In the genomic region with DNA sequence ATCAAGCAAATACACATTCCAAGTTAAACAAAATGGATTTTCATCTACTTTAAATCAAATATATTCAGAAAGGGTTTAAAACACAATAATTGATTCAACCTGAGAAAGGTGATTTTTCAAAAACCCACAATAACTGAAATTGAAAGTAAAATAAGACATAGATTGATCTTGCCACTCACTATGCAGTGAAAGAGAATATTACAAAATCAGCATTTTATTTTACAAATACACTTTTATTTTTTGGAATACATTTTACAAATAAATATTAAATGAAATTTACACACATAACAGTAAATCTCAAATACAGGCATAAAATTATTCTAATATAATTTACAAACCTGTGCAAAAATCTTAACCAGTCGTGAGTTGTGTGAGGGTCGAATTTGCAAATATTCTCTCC, we compare ENCODE assay signal across 19 cellular contexts. TPM values are rescaled to one million over a fixed set of nuclear protein-coding genes. Genes with fewer than 3 reads are reported as not detected.
DNase-seq lines count a peak whose midpoint lies in the region; ATAC-seq, FAIRE-seq and TF ChIP-seq lines count a peak whose summit lies in the region.
"Had no signal": no experiment of that assay in that cellular context is flagged by ENCODE, and none has a peak within 500 bp of the region (broad histone marks: within the 10 kb centered on the region; RNA-seq: fewer than 3 reads in every experiment).

No MANE protein-coding gene starts in this region.

- no peak for TF ChIP-seq CTCF in GM12878 (IDR thresholded peaks at IDR 0.05 in 2 of 3, conservative IDR thresholded peaks at IDR 0.05 in 1 of 3; ENCODE audit: control insufficient read depth in 2 of 3, extremely low read depth in 1 of 3, insufficient read depth in 1 of 3, low read depth in 3 of 3, low read length in 3 of 3)
- no peak for TF ChIP-seq CTCF in osteoblast (IDR thresholded peaks at IDR 0.05; ENCODE audit: extremely low read depth, low read depth, low read length)

- WGBS in GM12878 (ENCODE audit: insufficient coverage, insufficient replicate concordance, low lambda C conversion rate, missing lambda C conversion rate): 96% methylated on average over 2 of the region's 2 CpGs

- H3K9ac ChIP-seq in GM12878 (ENCODE audit: control insufficient read depth, insufficient read depth, low read length): no peak overlapping the region
- H3K9ac ChIP-seq: BLaER1 had no signal

- H3K9me3 ChIP-seq in GM12878 (replicated peaks; ENCODE audit: control insufficient read depth, insufficient read depth, low read length) (no peaks in the 10 kb centered on the region), osteoblast (ENCODE audit: low read depth, low read length) (no peaks in the 10 kb centered on the region)
- H3K9me3 ChIP-seq: BLaER1, Caco-2 had no signal

- intact Hi-C loops in GM12878 (cut with micrococcal nuclease; ENCODE audit: unreplicated experiment): no loop called here

- H3K79me2 ChIP-seq in GM12878 (ENCODE audit: control insufficient read depth, insufficient read depth, low read length): no peaks in the 10 kb centered on the region
- H3K79me2 ChIP-seq in osteoblast (ENCODE audit: insufficient read depth, low read length): no peaks in the 10 kb centered on the region

- RAD21 ChIA-PET in GM12878 (lab: Charles Lee; ENCODE audit: unreplicated experiment): no interaction called here

- H3K4me2 ChIP-seq in GM12878 (ENCODE audit: control insufficient read depth, insufficient read depth) (no peak overlapping the region), osteoblast (ENCODE audit: insufficient read depth, low read length) (no peak overlapping the region)
- H3K4me2 ChIP-seq: BLaER1, GM23338 had no signal

- TF ChIP-seq RAD21 in GM12878 (IDR thresholded peaks at IDR 0.05; ENCODE audit: insufficient read depth, low read depth, low read length): no peak

- H3K27me3 ChIP-seq in GM12878 (replicated peaks in 1 of 2; ENCODE audit: control insufficient read depth in 2 of 2, insufficient read depth in 2 of 2, low read length in 1 of 2): no peaks in the 10 kb centered on the region
- H3K27me3 ChIP-seq in osteoblast (ENCODE audit: insufficient read depth, low read length): no peaks in the 10 kb centered on the region
- H3K27me3 ChIP-seq: BLaER1 had no signal

- TF ChIP-seq POLR2A in GM12878 (IDR thresholded peaks at IDR 0.05; ENCODE audit: low read depth, low read length): no peak

- POLR2A ChIA-PET in GM12878 (lab: Charles Lee): interaction anchor here (0.6 kb wide), 2 partner anchors 12 to 841 kb away, joined by 6 read pairs; partner anchors contain the start of gene PSMG2

- no peak for FAIRE-seq in GM12878 (lab: Jason Lieb, UNC)
- FAIRE-seq in colon (lab: Jason Lieb, UNC): peak; percentile 31
- FAIRE-seq: GM12891, GM18507 had no signal

- no peaks in the 10 kb centered on the region; a peak in 1 of 4 replicates for H3K36me3 ChIP-seq in GM12878 (ENCODE audit: control insufficient read depth in 2 of 2, insufficient read depth in 2 of 2, low read length in 1 of 2)
- peaks cover 15% of the 10 kb centered on the region for H3K36me3 ChIP-seq in osteoblast (ENCODE audit: insufficient read depth, low read length)

- H3K4me1 ChIP-seq in GM12878 (ENCODE audit: control insufficient read depth, insufficient read depth, low read length): no peaks in the 10 kb centered on the region
- H3K4me1 ChIP-seq in osteoblast (ENCODE audit: insufficient read depth, low read length): no peaks in the 10 kb centered on the region

- H2AFZ ChIP-seq in GM12878 (ENCODE audit: control insufficient read depth, low read depth, low read length) (no peak overlapping the region), osteoblast (ENCODE audit: low read length) (no peak overlapping the region)
- H2AFZ ChIP-seq: GM23338 had no signal

- no TSS peak for BruUV-seq in GM12878 (replicated peaks; lab: Mats Ljungman, UMichigan)

- no peak overlapping the region for H3K4me3 ChIP-seq in GM12878
- H3K4me3 ChIP-seq in osteoblast (ENCODE audit: insufficient read depth, low read length): no peak overlapping the region
- H3K4me3 ChIP-seq: BLaER1, GM23338 had no signal

- no peaks in the 10 kb centered on the region for H4K20me1 ChIP-seq in GM12878 (ENCODE audit: control insufficient read depth, insufficient read depth)
- no peaks in the 10 kb centered on the region for H4K20me1 ChIP-seq in osteoblast (ENCODE audit: insufficient read depth, low read length)
- H4K20me1 ChIP-seq: BLaER1 had no signal

- DNase-seq in GM12878 (ENCODE audit: low read depth, low spot score): no peak
- DNase-seq in osteoblast (ENCODE audit: insufficient read length, low spot score, missing footprints): peak; percentile 37
- DNase-seq in activated CD4-positive, CD25-positive, alpha-beta regulatory T cell (lab: John Stamatoyannopoulos, UW): no peak
- no peak for DNase-seq in SW 1271 (lab: John Stamatoyannopoulos, UW)
- DNase-seq: Caco-2; CD4-positive, CD25-positive, alpha-beta regulatory T cell; CD8-positive, alpha-beta T cell; DMS79; EL; GDM1; H9 had no signal

- CTCF ChIA-PET in GM12878 (lab: Yijun Ruan, JAX): interaction anchor here (1.9 kb wide), 1 partner anchor 243 kb away, joined by 5 read pairs; no protein-coding TSS in a partner anchor

- SMC1A ChIA-PET in GM12878 (lab: Charles Lee; ENCODE audit: uncharacterized antibody, unreplicated experiment): interaction anchor here (1.1 kb wide), 1 partner anchor 16 kb away, joined by 3 read pairs; no protein-coding TSS in a partner anchor

- in situ Hi-C loops in GM12878 (cut with MboI): no loop called here

- H3K27ac ChIP-seq in GM12878 (ENCODE audit: control insufficient read depth, insufficient read depth) (no peak overlapping the region), osteoblast (ENCODE audit: low read depth, low read length) (no peak overlapping the region)
- H3K27ac ChIP-seq: BLaER1, C4-2B had no signal

- ATAC-seq in GM12878 (peak; percentile 44; the same call in 2 of the 3 replicates), HG02870 (IDR thresholded peaks at IDR 0.05; ENCODE audit: unreplicated experiment) (no peak)
- ATAC-seq: CD8-positive, alpha-beta T cell; GM23338; HCT116 had no signal

- TF ChIP-seq EP300 in GM12878 (IDR thresholded peaks at IDR 0.05; ENCODE audit: borderline replicate concordance in 1 of 2, control insufficient read depth in 1 of 2, low read depth in 2 of 2, low read length in 2 of 2): no peak

RNA-seq across cellular contexts. Expression of gene CEP76, which starts 11.5 kb away (rescaled TPM):
- total RNA-seq in GM12878 (2013; cell fraction: nucleolus; rRNA removed): 19.7 and 21.1 TPM in 2 replicates
- 13.9 and 14.1 TPM in 2 replicates for total RNA-seq in GM12878 (2014; rRNA removed)
- total RNA-seq in GM12878 (2014; rRNA removed; fragmentation: Illumina TruSeq; extraction: Trizol): 13.2 and 13.7 TPM in 2 replicates
- 10.1 and 11.9 TPM in 2 replicates for total RNA-seq in GM12878 (2021)
- polyA plus RNA-seq in GM12878 (2011; ENCODE audit: low read depth): 3.6 TPM
- 13.7 and 21.5 TPM in 2 replicates for polyA plus RNA-seq in GM12878 (2011; rRNA removed)
- 7.6 and 8.5 TPM in 2 replicates for polyA plus RNA-seq in GM12878 (2011; cell fraction: cytosol; rRNA removed)
- 9.5 and 12.3 TPM in 2 replicates for polyA plus RNA-seq in GM12878 (2011; cell fraction: nucleus; rRNA removed)
- 5.2 and 5.4 TPM in 2 replicates for polyA plus RNA-seq in GM12878 (2012)
- polyA plus RNA-seq in GM12878 (2014; fragmentation: Illumina TruSeq; extraction: Trizol): 10.7 and 13.5 TPM in 2 replicates
- polyA plus RNA-seq in GM12878 (2014; fragmentation: Nextera tagmentation; extraction: Ambion mirVana): 1 to 10 TPM; 3.9 to 4.7 TPM
- polyA plus RNA-seq in GM12878 (2014; rRNA removed): 13.8 and 14.7 TPM in 2 replicates
- 10 to 100 TPM; 12.8 to 14.9 TPM for polyA plus RNA-seq in GM12878 (2016; fragmentation: Nextera tagmentation; extraction: Ambion mirVana)
- 20.1 and 25.6 TPM in 2 replicates for polyA minus RNA-seq in GM12878 (2011; rRNA and poly(A)+ RNA removed)
- polyA minus RNA-seq in GM12878 (2011; cell fraction: cytosol; rRNA and poly(A)+ RNA removed): 5.9 and 6.3 TPM in 2 replicates
- polyA minus RNA-seq in GM12878 (2011; cell fraction: nucleus; rRNA and poly(A)+ RNA removed): 8.6 and 10.4 TPM in 2 replicates
- total RNA-seq in osteoblast: 9.7 and 10.1 TPM in 2 replicates

RNA-seq across cellular contexts. Expression of gene PSMG2, which starts 11.8 kb away (rescaled TPM):
- 24.6 and 24.8 TPM in 2 replicates for total RNA-seq in GM12878 (2013; cell fraction: nucleolus; rRNA removed)
- 117 and 134 TPM in 2 replicates for total RNA-seq in GM12878 (2014; rRNA removed)
- 111 and 116 TPM in 2 replicates for total RNA-seq in GM12878 (2014; rRNA removed; fragmentation: Illumina TruSeq; extraction: Trizol)
- 87.0 and 88.5 TPM in 2 replicates for total RNA-seq in GM12878 (2021)
- polyA plus RNA-seq in GM12878 (2011; ENCODE audit: low read depth): 53.3 TPM
- 93.4 and 102 TPM in 2 replicates for polyA plus RNA-seq in GM12878 (2011; rRNA removed)
- 62.4 and 64.0 TPM in 2 replicates for polyA plus RNA-seq in GM12878 (2011; cell fraction: cytosol; rRNA removed)
- 34.3 and 37.0 TPM in 2 replicates for polyA plus RNA-seq in GM12878 (2011; cell fraction: nucleus; rRNA removed)
- 74.9 and 88.9 TPM in 2 replicates for polyA plus RNA-seq in GM12878 (2012)
- 116 and 119 TPM in 2 replicates for polyA plus RNA-seq in GM12878 (2014; fragmentation: Illumina TruSeq; extraction: Trizol)
- 100 to 1,000 TPM; 168 to 268 TPM for polyA plus RNA-seq in GM12878 (2014; fragmentation: Nextera tagmentation; extraction: Ambion mirVana)
- polyA plus RNA-seq in GM12878 (2014; rRNA removed): 81.5 and 97.4 TPM in 2 replicates
- polyA plus RNA-seq in GM12878 (2016; fragmentation: Nextera tagmentation; extraction: Ambion mirVana): 100 to 1,000 TPM; 156 to 174 TPM
- polyA minus RNA-seq in GM12878 (2011; rRNA and poly(A)+ RNA removed): 54.7 and 59.0 TPM in 2 replicates
- polyA minus RNA-seq in GM12878 (2011; cell fraction: cytosol; rRNA and poly(A)+ RNA removed): 29.1 and 29.4 TPM in 2 replicates
- polyA minus RNA-seq in GM12878 (2011; cell fraction: nucleus; rRNA and poly(A)+ RNA removed): 8.1 and 11.1 TPM in 2 replicates
- 94.5 and 114 TPM in 2 replicates for total RNA-seq in osteoblast

RNA-seq across cellular contexts. Expression of gene SPIRE1, which starts 33.1 kb away (rescaled TPM):
- 0.07 TPM in 1 of 2 replicates, not detected in the other for total RNA-seq in GM12878 (2013; cell fraction: nucleolus; rRNA removed)
- total RNA-seq in GM12878 (2014; rRNA removed): 9.2 TPM in 2 replicates
- 7.6 and 8.6 TPM in 2 replicates for total RNA-seq in GM12878 (2014; rRNA removed; fragmentation: Illumina TruSeq; extraction: Trizol)
- total RNA-seq in GM12878 (2021): 6.9 and 8.4 TPM in 2 replicates
- 0.43 TPM for polyA plus RNA-seq in GM12878 (2011; ENCODE audit: low read depth)
- 0.18 and 0.19 TPM in 2 replicates for polyA plus RNA-seq in GM12878 (2011; rRNA removed)
- 0.06 and 0.10 TPM in 2 replicates for polyA plus RNA-seq in GM12878 (2011; cell fraction: cytosol; rRNA removed)
- polyA plus RNA-seq in GM12878 (2011; cell fraction: nucleus; rRNA removed): 0.06 and 0.09 TPM in 2 replicates
- 0.54 and 1.00 TPM in 2 replicates for polyA plus RNA-seq in GM12878 (2012)
- 7.3 and 7.6 TPM in 2 replicates for polyA plus RNA-seq in GM12878 (2014; fragmentation: Illumina TruSeq; extraction: Trizol)
- 1 to 10 TPM; 1.9 to 2.6 TPM for polyA plus RNA-seq in GM12878 (2014; fragmentation: Nextera tagmentation; extraction: Ambion mirVana)
- 4.4 and 5.3 TPM in 2 replicates for polyA plus RNA-seq in GM12878 (2014; rRNA removed)
- polyA plus RNA-seq in GM12878 (2016; fragmentation: Nextera tagmentation; extraction: Ambion mirVana): 1 to 10 TPM; 1.4 to 3.3 TPM
- 0.07 and 0.10 TPM in 2 replicates for polyA minus RNA-seq in GM12878 (2011; rRNA and poly(A)+ RNA removed)
- 0.53 TPM in 1 of 2 replicates, not detected in the other for polyA minus RNA-seq in GM12878 (2011; cell fraction: cytosol; rRNA and poly(A)+ RNA removed)
- under 0.01 TPM in 1 of 2 replicates, not detected in the other for polyA minus RNA-seq in GM12878 (2011; cell fraction: nucleus; rRNA and poly(A)+ RNA removed)
- total RNA-seq in osteoblast: 61.6 and 64.4 TPM in 2 replicates
